In the genomic region with DNA sequence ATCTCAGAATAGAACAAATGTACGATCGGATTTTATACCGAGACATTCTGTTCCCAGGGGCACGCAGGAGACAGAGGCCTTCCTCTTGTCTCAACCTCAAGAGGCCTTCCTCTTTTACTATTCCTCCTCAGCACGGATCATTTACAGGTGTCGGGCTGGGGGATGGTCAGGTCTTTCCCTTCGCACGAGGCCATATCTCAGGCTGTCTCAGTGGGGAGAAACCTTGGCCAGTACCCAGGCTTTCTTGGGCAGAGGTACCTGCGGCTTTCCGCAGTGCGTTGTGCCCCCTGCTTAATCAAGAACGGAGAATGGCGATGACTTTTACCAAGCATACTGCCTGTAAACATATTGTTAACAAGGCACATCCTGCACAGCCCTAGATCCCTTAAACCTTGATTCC, we compare ENCODE assay signal across 18 cellular contexts. TPM values are rescaled to one million over a fixed set of nuclear protein-coding genes. Genes with fewer than 3 reads are reported as not detected.
A peak's percentile ranks its signal among the peaks of the same experiment; 100 is the strongest.
DNase-seq lines count a peak whose midpoint lies in the region; ATAC-seq and TF ChIP-seq lines count a peak whose summit lies in the region.
"Had no signal": no experiment of that assay in that cellular context is flagged by ENCODE, and none has a peak within 500 bp of the region (broad histone marks: within the 10 kb centered on the region; RNA-seq: fewer than 3 reads in every experiment).

No MANE protein-coding gene starts in this region.

- no peak overlapping the region for H3K4me3 ChIP-seq in BLaER1
- H3K4me3 ChIP-seq in body of pancreas, result no peak overlapping the region
- no peak overlapping the region for H3K4me3 ChIP-seq in testis
- H3K4me3 ChIP-seq: A549 had no signal

- H3K4me1 ChIP-seq in BLaER1 (peaks cover 29% of the 10 kb centered on the region), body of pancreas (peaks cover 16% of the 10 kb centered on the region), testis (no peaks in the 10 kb centered on the region)
- H3K4me1 ChIP-seq: A549, Caco-2 had no signal

- intact Hi-C loops in body of pancreas (cut with DNase I), result no loop called here
- intact Hi-C loops in testis (cut with DNase I; ENCODE audit: low total_unique reads), result no loop called here
- intact Hi-C loops in natural killer cell (cut with micrococcal nuclease), result no loop called here

- no peak overlapping the region for H3K4me3 Mint-ChIP-seq in nephron progenitor cell
- H3K4me3 Mint-ChIP-seq in natural killer cell, result no peak overlapping the region
- H3K4me3 Mint-ChIP-seq: B cell; CD4-positive, alpha-beta T cell; CD8-positive, alpha-beta T cell had no signal

- H3K4me2 ChIP-seq in BLaER1, result peak overlapping the region; percentile 68
- H3K4me2 ChIP-seq: A549 had no signal

- H3K36me3 Mint-ChIP-seq in nephron progenitor cell (ENCODE audit: low read depth) (peaks cover 16% of the 10 kb centered on the region), natural killer cell (no peaks in the 10 kb centered on the region)
- H3K36me3 Mint-ChIP-seq: CD8-positive, alpha-beta T cell had no signal

- peak in 1 of 3 donors; percentile 24 for TF ChIP-seq POLR2A in body of pancreas (IDR thresholded peaks at IDR 0.05)
- no peak for TF ChIP-seq POLR2A in testis (IDR thresholded peaks at IDR 0.05)

- H3K27me3 Mint-ChIP-seq in nephron progenitor cell (ENCODE audit: low read depth, poor library complexity), result no peaks in the 10 kb centered on the region
- peaks cover 3 to 35% of the 10 kb centered on the region in 2 donors for H3K27me3 Mint-ChIP-seq in natural killer cell (ENCODE audit: low read depth in 2 of 2)

- H3K27ac Mint-ChIP-seq in nephron progenitor cell (peak overlapping the region; percentile 16), natural killer cell (no peak overlapping the region)
- H3K27ac Mint-ChIP-seq: B cell; CD4-positive, alpha-beta T cell; CD8-positive, alpha-beta T cell had no signal

- H3K27ac ChIP-seq in BLaER1, result no peak overlapping the region
- H3K27ac ChIP-seq in body of pancreas, result peak overlapping the region in 3 of 4 donors; percentile 63 to 67 (median 64)
- peak overlapping the region in 1 of 2 donors; percentile 33 for H3K27ac ChIP-seq in testis
- H3K27ac ChIP-seq: 22Rv1, A549, C4-2B had no signal

- H3K9me3 Mint-ChIP-seq in nephron progenitor cell (peaks cover 33% of the 10 kb centered on the region), natural killer cell (no peaks in the 10 kb centered on the region)
- H3K9me3 Mint-ChIP-seq: CD4-positive, alpha-beta T cell had no signal

- 16 to 21% methylated on average over 11 to 13 of the region's 13 CpGs for WGBS in body of pancreas, 2 donors
- 66 to 73% methylated on average over 13 of the region's 13 CpGs for WGBS in testis, 2 donors

- H3K36me3 ChIP-seq in BLaER1, result no peaks in the 10 kb centered on the region
- no peaks in the 10 kb centered on the region for H3K36me3 ChIP-seq in body of pancreas (replicated peaks in 1 of 2; ENCODE audit: insufficient read depth in 1 of 2, low read depth in 2 of 2)
- H3K36me3 ChIP-seq in testis (ENCODE audit: low read depth, missing control alignments), result no peaks in the 10 kb centered on the region

- DNase-seq in body of pancreas (peak; percentile 31 to 59 (median 37)), nephron progenitor cell (no peak), testis (peak; percentile 19), natural killer cell (no peak), activated gamma-delta T cell (lab: John Stamatoyannopoulos, UW) (no peak), mesenteric fat pad (ENCODE audit: low spot score) (no peak)
- DNase-seq: AML-193; Caco-2; Calu3; CD4-positive, alpha-beta T cell; CD8-positive, alpha-beta T cell; DMS79 treated with DMSO at 0.1 percent for 48 hours; GF-D8 had no signal

- H3K27me3 ChIP-seq in BLaER1 (no peaks in the 10 kb centered on the region), body of pancreas (no peaks in the 10 kb centered on the region), testis (no peaks in the 10 kb centered on the region)

- H3K9me3 ChIP-seq in BLaER1 (peaks cover 12% of the 10 kb centered on the region), body of pancreas (no peaks in the 10 kb centered on the region), testis (no peaks in the 10 kb centered on the region)

- peak in 1 of 7 experiments; percentile 7 for TF ChIP-seq CTCF in body of pancreas (IDR thresholded peaks at IDR 0.05)
- TF ChIP-seq CTCF in nephron progenitor cell (IDR thresholded peaks at IDR 0.05), result no peak
- TF ChIP-seq CTCF in testis (IDR thresholded peaks at IDR 0.05), result no peak
- TF ChIP-seq CTCF in natural killer cell (IDR thresholded peaks at IDR 0.05), result no peak

- no peaks in the 10 kb centered on the region for H4K20me1 ChIP-seq in BLaER1

- ATAC-seq in body of pancreas (peak; percentile 18), natural killer cell (no peak)
- ATAC-seq: A549; CD8-positive, alpha-beta T cell had no signal

- H3K4me1 Mint-ChIP-seq in nephron progenitor cell, result peaks cover 11% of the 10 kb centered on the region
- no peaks in the 10 kb centered on the region for H3K4me1 Mint-ChIP-seq in natural killer cell
- H3K4me1 Mint-ChIP-seq: B cell had no signal

- H3K9ac ChIP-seq in BLaER1, result no peak overlapping the region

RNA-seq across cellular contexts. Expression of gene FANK1, which starts 44.2 kb away (rescaled TPM):
- 1 to 10 TPM; 1.0 to 7.3 TPM for total RNA-seq in body of pancreas
- 10 to 100 TPM; 41.1 to 60.9 TPM for total RNA-seq in testis
- 143 TPM for polyA plus RNA-seq in testis (ENCODE audit: insufficient read depth, low read depth, low replicate concordance)
- not detected for total RNA-seq in natural killer cell
- total RNA-seq in mesenteric fat pad, result 0.42 TPM
- total RNA-seq: B cell; CD8-positive, alpha-beta T cell had no signal

RNA-seq across cellular contexts. Expression of gene DHX32, which starts 59.4 kb away (rescaled TPM):
- total RNA-seq in body of pancreas, result 10 to 100 TPM; 25.2 to 35.6 TPM
- 10 to 100 TPM; 42.2 to 60.2 TPM for total RNA-seq in testis
- polyA plus RNA-seq in testis (ENCODE audit: insufficient read depth, low read depth, low replicate concordance), result 64.0 TPM
- 10 to 100 TPM in 2 of 3 donors, 1 to 10 TPM in 1; 6.9 to 11.9 (median 10.9) TPM for total RNA-seq in natural killer cell
- total RNA-seq in mesenteric fat pad, result 29.6 TPM

Comparison
In these comparisons a context has a peak if more than half of its experiments do, and no peak if none do; other contexts are left out.
1. DNase-seq: peak in body of pancreas (4 of 4) and testis (single experiment); none in nephron progenitor cell (single experiment), natural killer cell (single experiment), activated gamma-delta T cell (single experiment) and mesenteric fat pad (single experiment).
2. RNA of gene FANK1, which starts 44.2 kb away (total RNA-seq): 41.1 to 60.9 TPM in testis; 1.0 to 7.3 TPM in body of pancreas, 0.42 TPM in mesenteric fat pad (single experiment) and not detected in natural killer cell; every median in the first group is over 4 times any median in the second.